ENCODE assay signal across 6 cellular contexts in genomic region chr2:85560403-85560726, GRCh38. TPM values are rescaled to one million over a fixed set of nuclear protein-coding genes. Genes with fewer than 3 reads are reported as not detected.
A peak's percentile ranks its signal among the peaks of the same experiment; 100 is the strongest.
DNase-seq lines count a peak whose midpoint lies in the region; ATAC-seq and TF ChIP-seq lines count a peak whose summit lies in the region.
"Not testable (repeated sequence)": the region's sequence is repeated elsewhere in the genome, so short reads cannot be mapped to it uniquely, and the experiment has no call there.

No MANE protein-coding gene starts in this region.

- not testable (repeated sequence) for TF ChIP-seq CTCF in RWPE1 (conservative IDR thresholded peaks at IDR 0.05; ENCODE audit: low read depth); ascending aorta (IDR thresholded peaks at IDR 0.05); fibroblast of the aortic adventitia (IDR thresholded peaks at IDR 0.05; ENCODE audit: insufficient read depth, low read length)

- H3K36me3 ChIP-seq in ES-I3 (ENCODE audit: insufficient read depth, low read length): not testable (repeated sequence)
- peaks cover 2 to 27% of the 10 kb centered on the region in 2 donors for H3K36me3 ChIP-seq in ascending aorta
- peaks cover 4 to 28% (median 21%) of the 10 kb centered on the region in 5 donors for H3K36me3 ChIP-seq in subcutaneous abdominal adipose tissue (ENCODE audit: control insufficient read depth in 5 of 5, insufficient read depth in 5 of 5, low read length in 5 of 5)

- not testable (repeated sequence) for DNase-seq in RWPE1 (ENCODE audit: low spot score); ascending aorta (ENCODE audit: low spot score in 2 of 2); fibroblast of the aortic adventitia (ENCODE audit: low read depth); naive B cell

- CTCF ChIA-PET in RWPE1 (lab: Yijun Ruan, JAX): interaction anchor here (0.7 to 1.1 kb wide), 3 partner anchors 8 to 286 kb away, joined by 3 to 6 read pairs (median 4); no protein-coding TSS in a partner anchor

- H3K9me3 Mint-ChIP-seq in naive B cell: not testable (repeated sequence)

- not testable (repeated sequence) for H3K36me3 Mint-ChIP-seq in naive B cell

- peak overlapping the region; percentile 82 for H3K27ac ChIP-seq in RWPE1
- not testable (repeated sequence) for H3K27ac ChIP-seq in ascending aorta
- H3K27ac ChIP-seq in subcutaneous abdominal adipose tissue (ENCODE audit: low read depth, low read length): peak overlapping the region; percentile 96

- not testable (repeated sequence) for H3K9me3 ChIP-seq in ES-I3 (ENCODE audit: control insufficient read depth, insufficient read depth, low read length); ascending aorta; subcutaneous abdominal adipose tissue (ENCODE audit: control insufficient read depth in 5 of 5, low read length in 5 of 5)

- H3K9ac ChIP-seq in ES-I3 (ENCODE audit: low read depth, low read length): peak overlapping the region; percentile 94
- peak overlapping the region in 4 of 5 donors; percentile 29 to 91 (median 74) for H3K9ac ChIP-seq in subcutaneous abdominal adipose tissue (ENCODE audit: low read length in 5 of 5)

- H3K4me1 ChIP-seq in ES-I3 (ENCODE audit: insufficient read depth, low read length): not testable (repeated sequence)
- H3K4me1 ChIP-seq in ascending aorta: peaks cover 3 to 16% of the 10 kb centered on the region in 2 donors
- peaks cover 2 to 27% (median 22%) of the 10 kb centered on the region in 5 donors for H3K4me1 ChIP-seq in subcutaneous abdominal adipose tissue (ENCODE audit: control insufficient read depth in 5 of 5, insufficient read depth in 5 of 5, low read length in 5 of 5)

- H3K27me3 Mint-ChIP-seq in naive B cell: not testable (repeated sequence)

- intact Hi-C loops in ascending aorta (cut with DNase I): loop anchor here (2.0 kb wide), 3 partner anchors 22 to 56 kb away; partner anchors contain the start of genes MAT2A, USP39 and VAMP5

- not testable (repeated sequence) for ATAC-seq in naive B cell (ENCODE audit: low read depth in 2 of 2)

- H3K27ac Mint-ChIP-seq in naive B cell: peak overlapping the region in 5 of 6 donors; percentile 59 to 93 (median 81)

- H3K4me3 ChIP-seq in ascending aorta (peak overlapping the region; percentile 77 to 79), fibroblast of the aortic adventitia (ENCODE audit: low read depth, low read length) (peak overlapping the region; percentile 97), subcutaneous abdominal adipose tissue (ENCODE audit: low read depth in 1 of 5, low read length in 5 of 5) (peak overlapping the region; percentile 80 to 95 (median 94))

- POLR2A ChIA-PET in RWPE1 (lab: Yijun Ruan, JAX; ENCODE audit: low non-redundant PET): interaction anchor here (0.6 to 1.0 kb wide), 2 partner anchors 8 to 17 kb away, joined by 4 to 5 read pairs; partner anchors contain the start of gene VAMP8

- H3K4me1 Mint-ChIP-seq in naive B cell: peaks cover 18 to 44% (median 40%) of the 10 kb centered on the region in 3 donors

- H3K27me3 ChIP-seq in ascending aorta; subcutaneous abdominal adipose tissue (ENCODE audit: control insufficient read depth in 5 of 5, insufficient read depth in 4 of 5, low read length in 5 of 5): not testable (repeated sequence)

- H3K4me3 Mint-ChIP-seq in naive B cell: peak overlapping the region; percentile 90 to 99 (median 98)

RNA-seq across cellular contexts. Expression of gene GGCX, which starts 0.9 kb away (rescaled TPM):
- total RNA-seq in ascending aorta (31.9 TPM), fibroblast of the aortic adventitia (ENCODE audit: low replicate concordance) (26.7 and 43.3 TPM in 2 replicates)
- polyA plus RNA-seq in naive B cell (ENCODE audit: low read depth in 6 of 6): 10 to 100 TPM; 12.1 to 22.2 (median 16.2) TPM

RNA-seq across cellular contexts. Expression of gene VAMP8, which starts 17.0 kb away (rescaled TPM):
- total RNA-seq in ascending aorta (10.0 TPM), fibroblast of the aortic adventitia (ENCODE audit: low replicate concordance) (0.54 and 1.7 TPM in 2 replicates)
- polyA plus RNA-seq in naive B cell (ENCODE audit: low read depth in 6 of 6): 100 to 1,000 TPM; 262 to 339 (median 305) TPM

RNA-seq across cellular contexts. Expression of gene MAT2A, which starts 21.4 kb away (rescaled TPM):
- 91.7 TPM for total RNA-seq in ascending aorta
- 161 and 179 TPM in 2 replicates for total RNA-seq in fibroblast of the aortic adventitia (ENCODE audit: low replicate concordance)
- polyA plus RNA-seq in naive B cell (ENCODE audit: low read depth in 6 of 6): 10 to 100 TPM; 78.7 to 99.4 (median 93.4) TPM

RNA-seq across cellular contexts. Expression of gene VAMP5, which starts 23.9 kb away (rescaled TPM):
- 114 TPM for total RNA-seq in ascending aorta
- total RNA-seq in fibroblast of the aortic adventitia (ENCODE audit: low replicate concordance): 33.8 and 56.2 TPM in 2 replicates
- polyA plus RNA-seq in naive B cell (ENCODE audit: low read depth in 6 of 6): 10 to 100 TPM; 33.3 to 68.5 (median 49.9) TPM

RNA-seq across cellular contexts. Expression of gene RNF181, which starts 35.2 kb away (rescaled TPM):
- total RNA-seq in ascending aorta (157 TPM), fibroblast of the aortic adventitia (ENCODE audit: low replicate concordance) (86.7 and 213 TPM in 2 replicates)
- polyA plus RNA-seq in naive B cell (ENCODE audit: low read depth in 6 of 6): 100 to 1,000 TPM; 152 to 207 (median 187) TPM
